8 cellular contexts compared by ENCODE assay signal in the genomic region with DNA sequence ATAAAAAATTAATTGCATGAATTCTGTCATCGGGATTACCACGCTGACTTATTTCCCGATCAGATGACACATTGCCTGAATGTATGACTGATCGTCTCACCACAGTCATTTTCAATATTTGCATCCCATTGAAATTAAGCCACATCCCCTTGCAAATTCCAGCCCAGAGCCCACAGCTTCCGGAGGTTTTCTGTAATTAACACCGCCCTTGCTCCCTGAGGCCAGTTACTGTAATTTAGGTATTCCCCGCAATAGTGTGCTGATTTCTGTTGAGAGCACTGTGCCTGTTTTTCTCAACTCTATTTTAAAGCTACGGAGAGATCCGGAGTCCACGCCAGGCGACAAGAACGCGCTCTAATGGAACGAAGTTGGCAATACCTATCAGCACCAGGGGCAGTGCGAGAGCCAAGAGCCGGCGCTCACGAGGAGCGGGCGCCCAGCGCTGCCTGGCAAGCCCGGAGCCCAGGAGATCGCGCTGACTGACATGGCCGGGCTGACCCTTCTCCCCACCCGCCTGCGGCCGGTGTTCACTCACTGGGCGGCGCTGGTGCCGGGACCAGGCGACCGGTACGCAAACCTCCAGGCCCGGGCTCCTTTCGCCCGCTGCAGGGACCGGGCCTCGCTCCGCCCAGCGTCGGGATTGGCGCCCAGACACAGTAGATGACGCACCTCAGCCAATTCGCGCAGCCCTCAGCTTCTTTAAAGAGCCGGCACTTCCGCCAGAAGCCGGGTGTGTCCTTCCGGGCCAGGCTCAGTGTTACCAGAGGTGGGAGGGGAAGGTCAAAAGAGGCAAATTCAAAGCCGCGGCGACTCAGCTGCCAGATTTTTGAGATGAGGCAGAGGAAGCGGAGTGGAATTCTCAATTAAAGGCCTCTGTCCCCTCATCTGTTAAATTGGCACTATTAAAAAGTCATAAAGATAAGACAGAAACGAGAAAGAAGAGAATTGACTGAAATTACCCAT. TPM values are rescaled to one million over a fixed set of nuclear protein-coding genes. Genes with fewer than 3 reads are reported as not detected.
DNase-seq lines count a peak whose midpoint lies in the region; ATAC-seq and TF ChIP-seq lines count a peak whose summit lies in the region.

A gene with protein sequence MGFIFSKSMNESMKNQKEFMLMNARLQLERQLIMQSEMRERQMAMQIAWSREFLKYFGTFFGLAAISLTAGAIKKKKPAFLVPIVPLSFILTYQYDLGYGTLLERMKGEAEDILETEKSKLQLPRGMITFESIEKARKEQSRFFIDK (minus strand): TSS at position 672 of the 963 bp plus-strand sequence. CDS start 5,948 bp downstream, outside the sequence.

- H3K4me2 ChIP-seq in SU-DHL-6 (ENCODE audit: low read depth, low read length, poor library complexity, severe bottlenecking): peak within 1 kb of the TSS; percentile 81
- peak within 1 kb of the TSS; percentile 74 for H3K4me2 ChIP-seq in osteoblast (ENCODE audit: insufficient read depth, low read length)

- peak within 1 kb of the TSS; percentile 94 for H3K4me3 Mint-ChIP-seq in activated naive CD8-positive, alpha-beta T cell treated with anti-CD3 and anti-CD28 coated beads, Interleukin-2, amount 10 ng/mL, durations not matched to agents 7 days and 5 days
- peak within 1 kb of the TSS; percentile 95 for H3K4me3 Mint-ChIP-seq in glutamatergic neuron (ENCODE audit: unreplicated experiment)

- H3K9me3 ChIP-seq in SU-DHL-6 (ENCODE audit: insufficient read depth, low read length) (no peaks in the 10 kb centered on the region), osteoblast (ENCODE audit: low read depth, low read length) (no peaks in the 10 kb centered on the region), thoracic aorta (no peaks in the 10 kb centered on the region)

- H3F3A ChIP-seq in SU-DHL-6 (ENCODE audit: insufficient read depth): peaks cover 11% of the 10 kb centered on the region

- H3K27me3 Mint-ChIP-seq in activated naive CD8-positive, alpha-beta T cell treated with anti-CD3 and anti-CD28 coated beads, Interleukin-2, amount 10 ng/mL, durations not matched to agents 7 days and 5 days: no peaks in the 10 kb centered on the region
- H3K27me3 Mint-ChIP-seq in glutamatergic neuron (ENCODE audit: unreplicated experiment): no peaks in the 10 kb centered on the region

- peak; percentile 11 for TF ChIP-seq CTCF in GM12865 (IDR thresholded peaks at IDR 0.05; ENCODE audit: insufficient read depth, low read depth, low read length, missing control alignments)
- TF ChIP-seq CTCF in SU-DHL-6 (IDR thresholded peaks at IDR 0.05; ENCODE audit: insufficient read depth, low read length, poor library complexity, severe bottlenecking): peak; percentile 10
- no peak for TF ChIP-seq CTCF in glutamatergic neuron (IDR thresholded peaks at IDR 0.05; ENCODE audit: partially characterized antibody, unreplicated experiment)
- no peak for TF ChIP-seq CTCF in osteoblast (IDR thresholded peaks at IDR 0.05; ENCODE audit: extremely low read depth, low read depth, low read length)
- peak; percentile 30 for TF ChIP-seq CTCF in thoracic aorta (IDR thresholded peaks at IDR 0.05)

- peaks cover 2% of the 10 kb centered on the region for H3K9me3 Mint-ChIP-seq in activated naive CD8-positive, alpha-beta T cell treated with anti-CD3 and anti-CD28 coated beads, Interleukin-2, amount 10 ng/mL, durations not matched to agents 7 days and 5 days
- peaks cover 9% of the 10 kb centered on the region for H3K9me3 Mint-ChIP-seq in glutamatergic neuron (ENCODE audit: unreplicated experiment)

- H3K36me3 ChIP-seq in SU-DHL-6 (ENCODE audit: low read length): peaks cover 6% of the 10 kb centered on the region
- no peaks in the 10 kb centered on the region for H3K36me3 ChIP-seq in osteoblast (ENCODE audit: insufficient read depth, low read length)
- no peaks in the 10 kb centered on the region for H3K36me3 ChIP-seq in thoracic aorta

- H3K27ac Mint-ChIP-seq in activated naive CD8-positive, alpha-beta T cell treated with anti-CD3 and anti-CD28 coated beads, Interleukin-2, amount 10 ng/mL, durations not matched to agents 7 days and 5 days: peak within 1 kb of the TSS; percentile 93
- H3K27ac Mint-ChIP-seq in glutamatergic neuron (ENCODE audit: unreplicated experiment): peak within 1 kb of the TSS; percentile 87

- H3K4me1 Mint-ChIP-seq in activated naive CD8-positive, alpha-beta T cell treated with anti-CD3 and anti-CD28 coated beads, Interleukin-2, amount 10 ng/mL, durations not matched to agents 7 days and 5 days: peaks cover 20% of the 10 kb centered on the region
- peaks cover 7% of the 10 kb centered on the region for H3K4me1 Mint-ChIP-seq in glutamatergic neuron (ENCODE audit: low read depth, unreplicated experiment)

- H3K27me3 ChIP-seq in SU-DHL-6 (ENCODE audit: low read length): no peaks in the 10 kb centered on the region
- no peaks in the 10 kb centered on the region for H3K27me3 ChIP-seq in osteoblast (ENCODE audit: insufficient read depth, low read length)
- H3K27me3 ChIP-seq in thoracic aorta (replicated peaks; ENCODE audit: insufficient read depth): no peaks in the 10 kb centered on the region

- H3K9ac ChIP-seq in SU-DHL-6 (ENCODE audit: low read length): peak within 1 kb of the TSS; percentile 80

- H3K27ac ChIP-seq in SU-DHL-6 (ENCODE audit: low read depth, low read length) (peak within 1 kb of the TSS; percentile 84), osteoblast (ENCODE audit: low read depth, low read length) (peak within 1 kb of the TSS; percentile 85), thoracic aorta (peak within 1 kb of the TSS; percentile 90 to 92)

- POLR2A ChIA-PET in activated naive CD8-positive, alpha-beta T cell treated with anti-CD3 and anti-CD28 coated beads, Interleukin-2, amount 10 ng/mL, durations not matched to agents 7 days and 5 days (lab: Charles Lee): interaction anchor here (0.7 to 2.7 kb wide), 7 partner anchors 12 to 697 kb away, joined by 3 to 29 read pairs (median 5); a partner anchor contains a TSS

- H2AFZ ChIP-seq in SU-DHL-6 (ENCODE audit: low read depth, low read length, severe bottlenecking) (peak within 1 kb of the TSS; percentile 75), osteoblast (ENCODE audit: low read length) (peak within 1 kb of the TSS; percentile 67)

- peaks cover 28% of the 10 kb centered on the region for H3K36me3 Mint-ChIP-seq in activated naive CD8-positive, alpha-beta T cell treated with anti-CD3 and anti-CD28 coated beads, Interleukin-2, amount 10 ng/mL, durations not matched to agents 7 days and 5 days
- H3K36me3 Mint-ChIP-seq in glutamatergic neuron (ENCODE audit: unreplicated experiment): peaks cover 10% of the 10 kb centered on the region

- ATAC-seq in HG02642 (IDR thresholded peaks at IDR 0.05; ENCODE audit: poor library complexity, unreplicated experiment) (peak; percentile 85), thoracic aorta (ENCODE audit: insufficient number of reproducible peaks, low FRiP score, low read depth) (peak; percentile 90)
- peak; percentile 98 for ATAC-seq in activated naive CD8-positive, alpha-beta T cell treated with anti-CD3 and anti-CD28 coated beads, Interleukin-2, amount 10 ng/mL, durations not matched to agents 7 days and 5 days (ENCODE audit: low read depth)

- peaks cover 12% of the 10 kb centered on the region for H3K4me1 ChIP-seq in osteoblast (ENCODE audit: insufficient read depth, low read length)
- H3K4me1 ChIP-seq in thoracic aorta (ENCODE audit: control insufficient read depth in 1 of 2, low read depth in 2 of 2): peaks cover 12 to 21% of the 10 kb centered on the region in 2 donors

- H4K20me1 ChIP-seq in SU-DHL-6 (ENCODE audit: low read depth, low read length) (no peaks in the 10 kb centered on the region), osteoblast (ENCODE audit: insufficient read depth, low read length) (no peaks in the 10 kb centered on the region)

- DNase-seq in GM12865 (ENCODE audit: low read depth) (peak; percentile 98), NCI-H1105 treated with DMSO at 0.1 percent for 48 hours (lab: John Stamatoyannopoulos, UW) (peak; percentile 95), glutamatergic neuron (peak; percentile 89), osteoblast (ENCODE audit: insufficient read length, low spot score, missing footprints) (peak; percentile 97), thoracic aorta (ENCODE audit: low spot score) (peak; percentile 85)
- DNase-seq in activated naive CD8-positive, alpha-beta T cell treated with anti-CD3 and anti-CD28 coated beads, Interleukin-2, amount 10 ng/mL, durations not matched to agents 7 days and 5 days: peak; percentile 88

- no peaks in the 10 kb centered on the region for H3K79me2 ChIP-seq in SU-DHL-6 (ENCODE audit: insufficient read depth, low read length)
- no peaks in the 10 kb centered on the region for H3K79me2 ChIP-seq in osteoblast (ENCODE audit: insufficient read depth, low read length)

- H3K4me3 ChIP-seq in GM12865 (ENCODE audit: low read depth, low read length): peak within 1 kb of the TSS; percentile 68
- peak within 1 kb of the TSS; percentile 84 for H3K4me3 ChIP-seq in SU-DHL-6 (ENCODE audit: insufficient read depth, low read length, poor library complexity, severe bottlenecking)
- H3K4me3 ChIP-seq in osteoblast (ENCODE audit: insufficient read depth, low read length): peak within 1 kb of the TSS; percentile 77
- H3K4me3 ChIP-seq in thoracic aorta: peak within 1 kb of the TSS; percentile 83

- H3K9me2 ChIP-seq in SU-DHL-6 (replicated peaks; ENCODE audit: insufficient read depth, low read length): no peaks in the 10 kb centered on the region

RNA-seq across cellular contexts. Expression of the gene that starts here (rescaled TPM):
- 10 to 100 TPM; 25.5 to 27.0 TPM for total RNA-seq in activated naive CD8-positive, alpha-beta T cell treated with anti-CD3 and anti-CD28 coated beads, Interleukin-2, amount 10 ng/mL, durations not matched to agents 7 days and 5 days
- 16.3 TPM for total RNA-seq in glutamatergic neuron (ENCODE audit: unreplicated experiment)
- 15.6 and 18.3 TPM in 2 replicates for total RNA-seq in osteoblast
- 1 to 10 TPM; 6.0 to 8.8 TPM for total RNA-seq in thoracic aorta

Comparison
In these comparisons a context has a peak if more than half of its experiments do, and no peak if none do; other contexts are left out.
1. Peak in every context shown above with its lines: DNase-seq, ATAC-seq, H3K4me3 ChIP-seq and H3K27ac ChIP-seq.
2. CTCF ChIP-seq: peak in GM12865 (single experiment), SU-DHL-6 (single experiment) and thoracic aorta (single experiment); none in glutamatergic neuron (single experiment) and osteoblast (single experiment).